In genomic region chr11:133927690-133928627, GRCh38 we compare ENCODE assay signal across 8 cellular contexts. TPM values are rescaled to one million over a fixed set of nuclear protein-coding genes. Genes with fewer than 3 reads are reported as not detected.
A peak's percentile ranks its signal among the peaks of the same experiment; 100 is the strongest.
DNase-seq lines count a peak whose midpoint lies in the region; ATAC-seq and TF ChIP-seq lines count a peak whose summit lies in the region.

No MANE protein-coding gene starts in this region.

- ATAC-seq in GM21619 (IDR thresholded peaks at IDR 0.05; ENCODE audit: unreplicated experiment): peak; percentile 75

- H3K4me3 Mint-ChIP-seq in glutamatergic neuron (ENCODE audit: unreplicated experiment): peak overlapping the region; percentile 59

- DNase-seq in Daoy (ENCODE audit: low read depth) (peak; percentile 75), KG1 (lab: John Stamatoyannopoulos, UW) (peak; percentile 21), RPMI7951 (ENCODE audit: low read depth) (peak; percentile 65), glutamatergic neuron (peak; percentile 88), pulmonary artery endothelial cell (ENCODE audit: low read depth, low spot score) (peak; percentile 19), HPDE6-E6E7 (ENCODE audit: extremely low spot score) (no peak)
- peak; percentile 75 for DNase-seq in activated naive CD4-positive, alpha-beta T cell treated with Interleukin-2 at 50 U/mL for 16 hours

- TF ChIP-seq CTCF in glutamatergic neuron (IDR thresholded peaks at IDR 0.05; ENCODE audit: partially characterized antibody, unreplicated experiment): peak; percentile 77

- peaks cover 13% of the 10 kb centered on the region for H3K27me3 Mint-ChIP-seq in glutamatergic neuron (ENCODE audit: unreplicated experiment)

- H3K9me3 Mint-ChIP-seq in glutamatergic neuron (ENCODE audit: unreplicated experiment): peaks cover 19% of the 10 kb centered on the region

- H3K4me1 Mint-ChIP-seq in glutamatergic neuron (ENCODE audit: low read depth, unreplicated experiment): peaks cover 22% of the 10 kb centered on the region

- H3K27ac Mint-ChIP-seq in glutamatergic neuron (ENCODE audit: unreplicated experiment): peak overlapping the region; percentile 80

- peaks cover 13% of the 10 kb centered on the region for H3K36me3 Mint-ChIP-seq in glutamatergic neuron (ENCODE audit: unreplicated experiment)

RNA-seq across cellular contexts. Expression of gene IGSF9B, which starts 28.8 kb away (rescaled TPM):
- 1.0 and 1.3 TPM in 2 replicates for total RNA-seq in Daoy (2014; rRNA removed; shearing (Covaris generic))
- 0.10 and 0.96 TPM in 2 replicates for total RNA-seq in RPMI7951 (2014; rRNA removed; shearing (Covaris generic))
- total RNA-seq in glutamatergic neuron (ENCODE audit: unreplicated experiment) (209 TPM), pulmonary artery endothelial cell (under 0.01 and 0.07 TPM in 2 replicates)

Comparison
In these comparisons a context has a peak if more than half of its experiments do, and no peak if none do; other contexts are left out.
1. RNA of gene IGSF9B, which starts 28.8 kb away (total RNA-seq): 209 TPM in glutamatergic neuron (single experiment); 1.0 to 1.3 TPM in Daoy, 0.10 to 0.96 TPM in RPMI7951 and under 0.01 to 0.07 TPM in pulmonary artery endothelial cell; every median in the first group is over 10 times any median in the second.